In the genomic region with DNA sequence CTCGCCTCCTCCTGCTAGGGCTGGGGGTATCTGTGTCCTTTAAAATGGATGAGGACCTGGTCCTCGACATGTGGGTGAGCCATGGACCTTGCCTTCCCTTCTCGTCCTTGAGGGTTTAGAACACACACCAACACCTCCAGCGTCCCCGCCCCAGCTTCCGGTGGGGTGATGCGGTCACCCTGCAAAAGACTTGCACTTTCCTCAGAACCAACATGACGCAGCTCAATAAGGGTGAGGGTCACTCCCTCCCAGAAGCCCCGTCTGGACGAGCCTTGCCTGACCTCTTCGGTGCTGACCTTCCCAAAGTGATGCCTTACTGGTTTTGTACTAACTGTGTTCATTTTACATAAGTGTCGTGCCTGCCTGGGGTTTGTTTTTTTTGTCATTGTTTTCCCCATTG, we compare ENCODE assay signal across 33 cellular contexts. TPM values are rescaled to one million over a fixed set of nuclear protein-coding genes. Genes with fewer than 3 reads are reported as not detected.
"Had no signal": no experiment of that assay in that cellular context is flagged by ENCODE, and none has a peak within 500 bp of the region (broad histone marks: within the 10 kb centered on the region; RNA-seq: fewer than 3 reads in every experiment).

No MANE protein-coding gene starts in this region.

- ATAC-seq: activated CD4-positive, CD25-positive, alpha-beta regulatory T cell treated with anti-CD3 and anti-CD28 coated beads, Interleukin-2, amount 50 U/mL, for 24 hours; activated CD8-positive, alpha-beta T cell treated with anti-CD3 and anti-CD28 coated beads for 36 hours; activated T-cell treated with anti-CD3 and anti-CD28 coated beads, Interleukin-2, amount 50 U/mL, for 4 hours; activated T-helper 17 cell treated with anti-CD3 and anti-CD28 coated beads, Interleukin-2, amount 50 U/mL, for 72 hours; body of pancreas; foreskin keratinocyte; gastroesophageal sphincter; T-helper 17 cell had no signal

- H3K9me3 Mint-ChIP-seq: activated B cell treated with CpG ODN at 0.5 μM for 24 hours; activated CD8-positive, alpha-beta T cell treated with anti-CD3 and anti-CD28 coated beads for 36 hours; activated T-cell treated with anti-CD3 and anti-CD28 coated beads, Interleukin-2, amount 50 U/mL, for 4 hours; activated T-helper 17 cell treated with anti-CD3 and anti-CD28 coated beads, Interleukin-2, amount 50 U/mL, for 72 hours; dendritic cell treated with granulocyte-macrophage colony-stimulating factor and Interleukin-4, amounts not matched to agents 40 ng/mL and 50 ng/mL, for 4 days; endodermal cell; T-helper 2 cell treated with Interferon-gamma antibody and Interleukin-4, amounts not matched to agents 5 μg/mL and 100 μg/mL, for 36 hours had no signal

- H3K4me3 Mint-ChIP-seq: activated B cell treated with CpG ODN at 0.5 μM for 24 hours; activated CD8-positive, alpha-beta T cell treated with anti-CD3 and anti-CD28 coated beads for 36 hours; activated naive CD8-positive, alpha-beta T cell; activated T-cell treated with anti-CD3 and anti-CD28 coated beads, Interleukin-2, amount 50 U/mL, for 4 hours; activated T-helper 17 cell treated with anti-CD3 and anti-CD28 coated beads, Interleukin-2, amount 50 U/mL, for 72 hours; dendritic cell treated with granulocyte-macrophage colony-stimulating factor and Interleukin-4, amounts not matched to agents 40 ng/mL and 50 ng/mL, for 4 days; endodermal cell; T-helper 17 cell; T-helper 2 cell treated with Interferon-gamma antibody and Interleukin-4, amounts not matched to agents 5 μg/mL and 100 μg/mL, for 36 hours had no signal

- DNase-seq: activated B cell treated with CpG ODN at 0.5 μM for 24 hours; activated CD4-positive, alpha-beta T cell treated with anti-CD3 and anti-CD28 coated beads for 48 hours; activated CD4-positive, alpha-beta T cell treated with anti-CD3 and anti-CD28 coated beads, Interleukin-2, amount 50 U/mL, for 1 hour; activated CD4-positive, alpha-beta T cell treated with anti-CD3 and anti-CD28 coated beads, Interleukin-2, amount 50 U/mL, for 48 hours; activated CD8-positive, alpha-beta memory T cell treated with anti-CD3 and anti-CD28 coated beads for 24 hours; activated CD8-positive, alpha-beta T cell treated with anti-CD3 and anti-CD28 coated beads for 36 hours; activated effector memory CD4-positive, alpha-beta T cell treated with Interleukin-2 at 50 U/mL for 16 hours; activated gamma-delta T cell treated with Interleukin-2 at 50 U/mL for 16 hours; activated naive CD4-positive, alpha-beta T cell treated with anti-CD3 and anti-CD28 coated beads, Interleukin-2, amount 50 U/mL, for 16 hours; activated naive CD4-positive, alpha-beta T cell treated with Interleukin-2 at 50 U/mL for 16 hours; activated T-cell treated with anti-CD3 and anti-CD28 coated beads, Interleukin-2, amount 50 U/mL, for 4 hours; amygdala; aorta; body of pancreas; central memory CD4-positive, alpha-beta T cell; cerebellar nuclear complex; dorsolateral prefrontal cortex; effector memory CD4-positive, alpha-beta T cell; endodermal cell; erythroblast; foreskin keratinocyte; T-helper 1 cell; T-helper 17 cell; T1000; WERI-Rb-1 had no signal

- H3K27me3 Mint-ChIP-seq: dendritic cell treated with granulocyte-macrophage colony-stimulating factor and Interleukin-4, amounts not matched to agents 40 ng/mL and 50 ng/mL, for 4 days had no signal

- H3K27ac Mint-ChIP-seq: activated B cell treated with CpG ODN at 0.5 μM for 24 hours; activated CD8-positive, alpha-beta T cell treated with anti-CD3 and anti-CD28 coated beads for 36 hours; activated naive CD8-positive, alpha-beta T cell; activated T-helper 17 cell treated with anti-CD3 and anti-CD28 coated beads, Interleukin-2, amount 50 U/mL, for 72 hours; dendritic cell treated with granulocyte-macrophage colony-stimulating factor and Interleukin-4, amounts not matched to agents 40 ng/mL and 50 ng/mL, for 4 days; endodermal cell; T-helper 17 cell; T-helper 2 cell treated with Interferon-gamma antibody and Interleukin-4, amounts not matched to agents 5 μg/mL and 100 μg/mL, for 36 hours had no signal

- H3K4me1 Mint-ChIP-seq: activated B cell treated with CpG ODN at 0.5 μM for 24 hours; activated T-helper 17 cell treated with anti-CD3 and anti-CD28 coated beads, Interleukin-2, amount 50 U/mL, for 72 hours; endodermal cell had no signal

RNA-seq across cellular contexts. Expression of a gene that starts 41.0 kb away (rescaled TPM):
- total RNA-seq: activated B cell treated with CpG ODN at 0.5 μM for 24 hours; activated CD8-positive, alpha-beta T cell treated with anti-CD3 and anti-CD28 coated beads for 36 hours; activated T-cell treated with anti-CD3 and anti-CD28 coated beads, Interleukin-2, amount 50 U/mL, for 4 hours; activated T-helper 17 cell treated with anti-CD3 and anti-CD28 coated beads, Interleukin-2, amount 50 U/mL, for 72 hours; aorta; body of pancreas; dorsolateral prefrontal cortex; endodermal cell; esophagus muscularis mucosa; foreskin keratinocyte; gastroesophageal sphincter; glomerular endothelial cell; T-helper 17 cell had no signal
